In the genomic region with DNA sequence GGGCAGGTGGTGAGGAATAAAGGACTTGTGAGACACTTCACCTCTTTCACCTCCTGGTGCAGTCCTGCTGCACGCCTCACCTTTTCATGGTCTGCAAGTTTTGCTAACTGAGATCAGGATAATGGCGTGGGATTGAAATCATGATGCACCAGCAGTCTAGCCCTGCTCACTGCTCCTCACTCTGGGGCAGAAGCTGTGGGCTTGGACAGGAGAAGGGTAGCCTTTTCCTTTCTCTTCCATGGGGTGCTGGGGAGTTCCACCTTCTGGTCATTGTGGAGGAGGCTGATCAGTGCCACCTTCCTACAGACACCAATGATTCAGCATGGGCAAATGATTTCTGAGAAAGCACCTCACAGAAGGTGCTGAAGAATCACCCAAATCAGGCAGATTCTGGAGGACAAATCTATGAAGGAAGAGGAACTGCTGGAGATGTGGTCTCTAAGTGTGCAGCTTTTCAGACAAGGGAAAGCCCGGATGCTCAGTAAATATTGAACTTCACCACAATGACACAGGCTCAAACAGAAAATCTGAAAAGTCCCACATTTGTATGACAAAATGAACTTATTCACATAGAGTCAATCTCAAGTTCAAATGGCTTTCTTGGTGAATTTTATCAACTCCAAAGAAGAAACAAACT, we compare ENCODE assay signal across 16 cellular contexts. TPM values are rescaled to one million over a fixed set of nuclear protein-coding genes. Genes with fewer than 3 reads are reported as not detected.
"Had no signal": no experiment of that assay in that cellular context is flagged by ENCODE, and none has a peak within 500 bp of the region (broad histone marks: within the 10 kb centered on the region; RNA-seq: fewer than 3 reads in every experiment).

No MANE protein-coding gene starts in this region.

- DNase-seq: activated CD4-positive, alpha-beta T cell treated with anti-CD3 and anti-CD28 coated beads, Interleukin-2, amount 50 U/mL, for 48 hours; activated naive CD4-positive, alpha-beta T cell treated with Interleukin-2 at 50 U/mL for 16 hours; aorta; effector memory CD4-positive, alpha-beta T cell; kidney; left ventricle myocardium superior; mesenchymal stem cell; stimulated activated CD4-positive, alpha-beta T cell treated with anti-CD3 and anti-CD28 coated beads, Interleukin-4, amount 100 ng/mL, for 24 hours; stimulated activated naive CD8-positive, alpha-beta T cell treated with anti-CD3 and anti-CD28 coated beads, Interleukin-15, Interleukin-2, amounts not matched to agents 100 U/mL and 50 U/mL, for 24 hours; transverse colon; WERI-Rb-1 had no signal

- H3K4me1 ChIP-seq: transverse colon had no signal

- H3K9me3 ChIP-seq: transverse colon had no signal

- ATAC-seq: activated T-helper 17 cell treated with anti-CD3 and anti-CD28 coated beads, Interleukin-2, amount 50 U/mL, for 72 hours; left ventricle myocardium superior; natural killer cell treated with Interleukin-12 subunit alpha and Interleukin-12 subunit beta and Interleukin-15 and Interleukin-18, amount 100 ng/mL, for 72 hours; stimulated activated naive CD8-positive, alpha-beta T cell treated with anti-CD3 and anti-CD28 coated beads, Interleukin-15, Interleukin-2, amounts not matched to agents 100 U/mL and 50 U/mL, for 24 hours had no signal

- H3K27ac ChIP-seq: skin epidermis, transverse colon, WERI-Rb-1 had no signal

- H3K4me3 ChIP-seq: skin epidermis, transverse colon had no signal

- H3K36me3 ChIP-seq: transverse colon, WERI-Rb-1 had no signal

- H3K27me3 ChIP-seq: transverse colon had no signal

RNA-seq across cellular contexts. Expression of a gene that starts 19.7 kb away (rescaled TPM):
- total RNA-seq: activated T-helper 17 cell treated with anti-CD3 and anti-CD28 coated beads, Interleukin-2, amount 50 U/mL, for 72 hours; aorta; epithelial cell of proximal tubule; kidney; left ventricle myocardium superior; natural killer cell treated with Interleukin-12 subunit alpha and Interleukin-12 subunit beta and Interleukin-15 and Interleukin-18, amount 100 ng/mL, for 72 hours; posterior vena cava; transverse colon had no signal
- polyA plus RNA-seq: aorta had no signal
